ENCODE assay signal across 8 cellular contexts in genomic region chr11:47526032-47526431, GRCh38. TPM values are rescaled to one million over a fixed set of nuclear protein-coding genes. Genes with fewer than 3 reads are reported as not detected.
A peak's percentile ranks its signal among the peaks of the same experiment; 100 is the strongest.
DNase-seq lines count a peak whose midpoint lies in the region; ATAC-seq and TF ChIP-seq lines count a peak whose summit lies in the region.
"Not testable (repeated sequence)": the region's sequence is repeated elsewhere in the genome, so short reads cannot be mapped to it uniquely, and the experiment has no call there.

No MANE protein-coding gene starts in this region.

- intact Hi-C loops in activated CD4-positive, alpha-beta memory T cell treated with anti-CD3 and anti-CD28 coated beads for 36 hours (cut with micrococcal nuclease); ascending aorta (cut with DNase I); right lobe of liver (cut with DNase I): not testable (repeated sequence)

- H3K79me2 ChIP-seq in MM.1S (ENCODE audit: low read length) (peaks cover 99% of the 10 kb centered on the region), trophoblast cell (ENCODE audit: control insufficient read depth, insufficient read depth, low read length, poor library complexity) (peaks cover 17% of the 10 kb centered on the region)

- H3K27ac Mint-ChIP-seq in CD4-positive, CD25-positive, alpha-beta regulatory T cell, result peak overlapping the region; percentile 75 to 97 (median 88)
- H3K27ac Mint-ChIP-seq in activated CD4-positive, alpha-beta memory T cell treated with anti-CD3 and anti-CD28 coated beads for 36 hours, result peak overlapping the region; percentile 64
- peak overlapping the region; percentile 62 to 93 for H3K27ac Mint-ChIP-seq in effector memory CD8-positive, alpha-beta T cell

- not testable (repeated sequence) for TF ChIP-seq POLR2A in right lobe of liver (IDR thresholded peaks at IDR 0.05)

- H3K14ac ChIP-seq in trophoblast cell (ENCODE audit: low read length), result not testable (repeated sequence)

- not testable (repeated sequence) for H3K9me2 ChIP-seq in MM.1S (replicated peaks; ENCODE audit: insufficient read depth, low read length)

- H2BK120ac ChIP-seq in trophoblast cell (ENCODE audit: insufficient read depth, low read length, poor library complexity), result not testable (repeated sequence)

- H3K4ac ChIP-seq in trophoblast cell (ENCODE audit: low read depth, low read length), result peak overlapping the region; percentile 72

- TF ChIP-seq CTCF in MM.1S (IDR thresholded peaks at IDR 0.05; ENCODE audit: low read length); ascending aorta (IDR thresholded peaks at IDR 0.05); right lobe of liver (IDR thresholded peaks at IDR 0.05): not testable (repeated sequence)

- not testable (repeated sequence) for H3K23ac ChIP-seq in trophoblast cell (ENCODE audit: low read length)

- H2BK12ac ChIP-seq in trophoblast cell (ENCODE audit: low read length), result peak overlapping the region; percentile 13

- H3K9ac ChIP-seq in MM.1S (ENCODE audit: low read length); trophoblast cell (ENCODE audit: low read length): not testable (repeated sequence)
- peak overlapping the region in 1 of 5 donors; percentile 8 for H3K9ac ChIP-seq in subcutaneous abdominal adipose tissue (ENCODE audit: low read length in 5 of 5)

- POLR2A ChIA-PET in activated CD4-positive, alpha-beta memory T cell treated with anti-CD3 and anti-CD28 coated beads for 36 hours (lab: Charles Lee), result not testable (repeated sequence)

- not testable (repeated sequence) for H4K8ac ChIP-seq in trophoblast cell (ENCODE audit: low read depth, low read length)

- 0 out of 2 replicates have a peak, but pooled peaks cover 20% of the 10 kb centered on the region for H4K20me1 ChIP-seq in MM.1S (ENCODE audit: insufficient read depth, low read length)

- H3F3A ChIP-seq in MM.1S (ENCODE audit: insufficient read depth, low read length), result peaks cover 45% of the 10 kb centered on the region

- WGBS in right lobe of liver (ENCODE audit: insufficient coverage, low coverage, low lambda C conversion rate, missing lambda C conversion rate), result 51% methylated on average over 9 of the region's 9 CpGs
- WGBS in trophoblast cell (ENCODE audit: extremely low coverage, insufficient coverage, insufficient read length), result no CpG with 5 or more reads among the region's 9 CpGs

- not testable (repeated sequence) for H4K12ac ChIP-seq in trophoblast cell (ENCODE audit: low read depth, low read length)

- peaks cover 34% of the 10 kb centered on the region for H3K4me1 ChIP-seq in CD4-positive, CD25-positive, alpha-beta regulatory T cell (ENCODE audit: control insufficient read depth, insufficient read depth, low read length, poor library complexity, severe bottlenecking)
- H3K4me1 ChIP-seq in MM.1S (ENCODE audit: low read length) (peaks cover 48% of the 10 kb centered on the region), ascending aorta (peaks cover 9 to 38% of the 10 kb centered on the region in 2 donors), right lobe of liver (peaks cover 0 to 51% (median 15%) of the 10 kb centered on the region in 4 donors), trophoblast cell (ENCODE audit: control insufficient read depth in 1 of 2, insufficient read depth in 2 of 2, low read length in 2 of 2) (peaks cover 6 to 12% of the 10 kb centered on the region in 2 experiments), subcutaneous abdominal adipose tissue (ENCODE audit: control insufficient read depth in 5 of 5, insufficient read depth in 5 of 5, low read length in 5 of 5) (peaks cover 5 to 43% (median 29%) of the 10 kb centered on the region in 5 donors)

- H3K4me1 Mint-ChIP-seq in CD4-positive, CD25-positive, alpha-beta regulatory T cell, result peaks cover 21 to 86% (median 57%) of the 10 kb centered on the region in 4 donors
- H3K4me1 Mint-ChIP-seq in activated CD4-positive, alpha-beta memory T cell treated with anti-CD3 and anti-CD28 coated beads for 36 hours (ENCODE audit: low read depth), result peaks cover 68% of the 10 kb centered on the region
- H3K4me1 Mint-ChIP-seq in effector memory CD8-positive, alpha-beta T cell (ENCODE audit: low read depth in 2 of 2), result peaks cover 44 to 55% of the 10 kb centered on the region in 2 donors

- H4K91ac ChIP-seq in trophoblast cell (ENCODE audit: low read depth, low read length), result not testable (repeated sequence)

- not testable (repeated sequence) for DNase-seq in CD4-positive, CD25-positive, alpha-beta regulatory T cell; activated CD4-positive, alpha-beta memory T cell treated with anti-CD3 and anti-CD28 coated beads for 36 hours; ascending aorta (ENCODE audit: low spot score in 2 of 2); effector memory CD8-positive, alpha-beta T cell; right lobe of liver; trophoblast cell
- DNase-seq in MM.1S, result peak; percentile 61

- H3K27ac ChIP-seq in CD4-positive, CD25-positive, alpha-beta regulatory T cell (ENCODE audit: insufficient read depth, low read length, poor library complexity, severe bottlenecking); trophoblast cell (ENCODE audit: low read depth, low read length): not testable (repeated sequence)
- H3K27ac ChIP-seq in MM.1S (ENCODE audit: low read length) (peak overlapping the region; percentile 58; the same call in 1 of the 2 replicates), ascending aorta (peak overlapping the region; percentile 51 to 87), right lobe of liver (peak overlapping the region in 2 of 3 donors; percentile 7 to 13), subcutaneous abdominal adipose tissue (ENCODE audit: low read depth, low read length) (peak overlapping the region; percentile 86)

- peak overlapping the region; percentile 63 for H3K4me2 ChIP-seq in MM.1S (ENCODE audit: low read depth, low read length)
- H3K4me2 ChIP-seq in trophoblast cell (ENCODE audit: low read length), result not testable (repeated sequence)

- H3K79me1 ChIP-seq in trophoblast cell (ENCODE audit: low read length), result not testable (repeated sequence)

- not testable (repeated sequence) for H3K9me3 ChIP-seq in CD4-positive, CD25-positive, alpha-beta regulatory T cell (ENCODE audit: control insufficient read depth in 2 of 2, low read length in 2 of 2); MM.1S (replicated peaks; ENCODE audit: insufficient read depth, low read length); ascending aorta; right lobe of liver; trophoblast cell (ENCODE audit: insufficient read depth, low read depth, low read length); subcutaneous abdominal adipose tissue (ENCODE audit: control insufficient read depth in 5 of 5, low read length in 5 of 5)

- not testable (repeated sequence) for H2BK5ac ChIP-seq in trophoblast cell (ENCODE audit: low read depth, low read length, poor library complexity)

- H2AFZ ChIP-seq in MM.1S (ENCODE audit: low read length); trophoblast cell (ENCODE audit: insufficient read depth, low read length, poor library complexity): not testable (repeated sequence)

- H3K18ac ChIP-seq in trophoblast cell (ENCODE audit: low read length), result not testable (repeated sequence)

- H2AK5ac ChIP-seq in trophoblast cell (ENCODE audit: low read length), result not testable (repeated sequence)

- ATAC-seq in CD4-positive, CD25-positive, alpha-beta regulatory T cell (ENCODE audit: low read depth in 2 of 2); effector memory CD8-positive, alpha-beta T cell (replicated peaks); right lobe of liver: not testable (repeated sequence)

- peaks cover 14% of the 10 kb centered on the region for H3K36me3 Mint-ChIP-seq in CD4-positive, CD25-positive, alpha-beta regulatory T cell
- H3K36me3 Mint-ChIP-seq in activated CD4-positive, alpha-beta memory T cell treated with anti-CD3 and anti-CD28 coated beads for 36 hours, result not testable (repeated sequence)
- H3K36me3 Mint-ChIP-seq in effector memory CD8-positive, alpha-beta T cell (ENCODE audit: insufficient read depth), result peaks cover 26% of the 10 kb centered on the region

- H3K27me3 Mint-ChIP-seq in CD4-positive, CD25-positive, alpha-beta regulatory T cell; activated CD4-positive, alpha-beta memory T cell treated with anti-CD3 and anti-CD28 coated beads for 36 hours; effector memory CD8-positive, alpha-beta T cell: not testable (repeated sequence)

- not testable (repeated sequence) for H3K27me3 ChIP-seq in CD4-positive, CD25-positive, alpha-beta regulatory T cell (ENCODE audit: control insufficient read depth, insufficient read depth, low read length); MM.1S (replicated peaks; ENCODE audit: insufficient read depth, low read length); ascending aorta; right lobe of liver; trophoblast cell (ENCODE audit: insufficient read depth, low read length); subcutaneous abdominal adipose tissue (ENCODE audit: control insufficient read depth in 5 of 5, insufficient read depth in 4 of 5, low read length in 5 of 5)

- not testable (repeated sequence) for H3K9me3 Mint-ChIP-seq in CD4-positive, CD25-positive, alpha-beta regulatory T cell; activated CD4-positive, alpha-beta memory T cell treated with anti-CD3 and anti-CD28 coated beads for 36 hours; effector memory CD8-positive, alpha-beta T cell

- H3K4me3 Mint-ChIP-seq in CD4-positive, CD25-positive, alpha-beta regulatory T cell, result peak overlapping the region in 2 of 4 donors; percentile 24 to 60
- H3K4me3 Mint-ChIP-seq in activated CD4-positive, alpha-beta memory T cell treated with anti-CD3 and anti-CD28 coated beads for 36 hours, result not testable (repeated sequence)
- peak overlapping the region in 1 of 2 donors; percentile 72 for H3K4me3 Mint-ChIP-seq in effector memory CD8-positive, alpha-beta T cell

- H3K4me3 ChIP-seq in CD4-positive, CD25-positive, alpha-beta regulatory T cell (ENCODE audit: low read depth, low read length), result peak overlapping the region; percentile 19
- not testable (repeated sequence) for H3K4me3 ChIP-seq in MM.1S (ENCODE audit: low read length); ascending aorta; right lobe of liver; trophoblast cell (ENCODE audit: low read depth, low read length); subcutaneous abdominal adipose tissue (ENCODE audit: low read depth in 1 of 5, low read length in 5 of 5)

- not testable (repeated sequence) for H3K36me3 ChIP-seq in CD4-positive, CD25-positive, alpha-beta regulatory T cell (ENCODE audit: control insufficient read depth, insufficient read depth, low read length); MM.1S (replicated peaks; ENCODE audit: insufficient read depth, low read length); ascending aorta; right lobe of liver; trophoblast cell (ENCODE audit: control insufficient read depth in 1 of 2, insufficient read depth in 2 of 2, low read length in 2 of 2); subcutaneous abdominal adipose tissue (ENCODE audit: control insufficient read depth in 5 of 5, insufficient read depth in 5 of 5, low read length in 5 of 5)

- CTCF ChIA-PET in activated CD4-positive, alpha-beta memory T cell treated with anti-CD3 and anti-CD28 coated beads for 36 hours (lab: Charles Lee), result not testable (repeated sequence)

RNA-seq across cellular contexts. Expression of gene CELF1, which starts 26.9 kb away (rescaled TPM):
- 124 TPM for total RNA-seq in CD4-positive, CD25-positive, alpha-beta regulatory T cell
- 10 to 100 TPM; 30.8 to 61.2 (median 47.9) TPM for polyA plus RNA-seq in CD4-positive, CD25-positive, alpha-beta regulatory T cell
- 100 to 1,000 TPM; 103 to 115 TPM for total RNA-seq in activated CD4-positive, alpha-beta memory T cell treated with anti-CD3 and anti-CD28 coated beads for 36 hours
- total RNA-seq in ascending aorta (68.9 TPM), right lobe of liver (10 to 100 TPM; 66.3 to 86.5 (median 71.7) TPM)
- 61.5 and 66.2 TPM in 2 replicates for polyA plus RNA-seq in trophoblast cell (2013)

RNA-seq across cellular contexts. Expression of gene PTPMT1, which starts 39.4 kb away (rescaled TPM):
- 19.5 TPM for total RNA-seq in CD4-positive, CD25-positive, alpha-beta regulatory T cell
- 10 to 100 TPM; 50.7 to 86.1 (median 76.1) TPM for polyA plus RNA-seq in CD4-positive, CD25-positive, alpha-beta regulatory T cell
- total RNA-seq in activated CD4-positive, alpha-beta memory T cell treated with anti-CD3 and anti-CD28 coated beads for 36 hours, result 10 to 100 TPM; 45.7 to 47.9 TPM
- 215 TPM for total RNA-seq in ascending aorta
- total RNA-seq in right lobe of liver, result 100 to 1,000 TPM in 1 of 6 experiments, 10 to 100 TPM in 5; 14.7 to 118 (median 20.5) TPM
- polyA plus RNA-seq in trophoblast cell (2013), result 53.6 and 57.5 TPM in 2 replicates

RNA-seq across cellular contexts. Expression of gene KBTBD4, which starts 52.7 kb away (rescaled TPM):
- total RNA-seq in CD4-positive, CD25-positive, alpha-beta regulatory T cell, result 23.7 TPM
- polyA plus RNA-seq in CD4-positive, CD25-positive, alpha-beta regulatory T cell, result 10 to 100 TPM; 48.7 to 54.4 (median 50.9) TPM
- total RNA-seq in activated CD4-positive, alpha-beta memory T cell treated with anti-CD3 and anti-CD28 coated beads for 36 hours, result 10 to 100 TPM; 18.7 to 18.8 TPM
- total RNA-seq in ascending aorta (14.8 TPM), right lobe of liver (1 to 10 TPM; 6.5 to 9.2 (median 7.3) TPM)
- 6.7 TPM in 2 replicates for polyA plus RNA-seq in trophoblast cell (2013)

RNA-seq across cellular contexts. Expression of gene NDUFS3, which starts 52.8 kb away (rescaled TPM):
- 70.6 TPM for total RNA-seq in CD4-positive, CD25-positive, alpha-beta regulatory T cell
- 100 to 1,000 TPM; 112 to 129 (median 121) TPM for polyA plus RNA-seq in CD4-positive, CD25-positive, alpha-beta regulatory T cell
- 10 to 100 TPM; 94.0 to 94.4 TPM for total RNA-seq in activated CD4-positive, alpha-beta memory T cell treated with anti-CD3 and anti-CD28 coated beads for 36 hours
- total RNA-seq in ascending aorta (19.9 TPM), right lobe of liver (10 to 100 TPM; 53.3 to 64.1 (median 58.2) TPM)
- 82.0 and 83.5 TPM in 2 replicates for polyA plus RNA-seq in trophoblast cell (2013)
